ENCODE assay signal across 23 cellular contexts in the genomic region with DNA sequence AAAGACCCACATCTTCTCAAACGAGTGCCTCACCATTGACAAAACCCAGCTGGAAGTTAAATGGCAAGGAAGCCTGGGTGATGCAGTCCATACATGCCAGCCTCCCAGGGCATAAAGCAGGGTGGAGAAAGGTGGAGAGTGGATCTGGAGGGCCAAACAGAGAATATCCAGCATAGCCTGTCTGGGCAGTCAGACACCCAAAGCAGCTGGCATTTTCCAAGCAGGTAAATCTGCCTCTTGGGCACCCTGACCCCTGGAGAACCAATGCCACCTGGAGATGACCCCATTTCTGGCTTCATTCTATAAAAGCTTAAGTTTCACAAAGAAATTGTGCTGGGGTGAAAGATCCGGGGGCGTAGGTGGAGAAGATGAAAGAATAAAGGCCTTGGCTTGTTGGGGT.
"Had no signal": no experiment of that assay in that cellular context is flagged by ENCODE, and none has a peak within 500 bp of the region (broad histone marks: within the 10 kb centered on the region; RNA-seq: fewer than 3 reads in every experiment).

No MANE protein-coding gene starts in this region.

- H3K9me3 ChIP-seq: gastroesophageal sphincter, heart left ventricle, neutrophil, prostate gland, sigmoid colon, thoracic aorta, tibial nerve had no signal

- H3K27ac ChIP-seq: foreskin keratinocyte, gastroesophageal sphincter, heart left ventricle, hepatocyte, neutrophil, prostate gland, sigmoid colon, thoracic aorta, tibial nerve had no signal

- H3K27me3 Mint-ChIP-seq: dendritic cell treated with granulocyte-macrophage colony-stimulating factor and Interleukin-4, amounts not matched to agents 40 ng/mL and 50 ng/mL, for 4 days; memory B cell had no signal

- DNase-seq: effector CD8-positive, alpha-beta T cell; endodermal cell; foreskin keratinocyte; heart left ventricle; kidney; natural killer cell; right cardiac atrium; sigmoid colon; stimulated activated CD4-positive, alpha-beta T cell treated with anti-CD3 and anti-CD28 coated beads, Interleukin-2, amount 100 ng/mL, for 24 hours; stimulated activated CD4-positive, alpha-beta T cell treated with anti-CD3 and anti-CD28 coated beads, Interleukin-4, amount 100 ng/mL, for 24 hours; stimulated activated naive CD8-positive, alpha-beta T cell treated with anti-CD3 and anti-CD28 coated beads, Interleukin-15, Interleukin-2, amounts not matched to agents 100 U/mL and 50 U/mL, for 24 hours; substantia nigra had no signal

- H3K36me3 Mint-ChIP-seq: memory B cell, natural killer cell had no signal

- H3K79me2 ChIP-seq: hepatocyte had no signal

- H3K4me3 Mint-ChIP-seq: dendritic cell treated with granulocyte-macrophage colony-stimulating factor and Interleukin-4, amounts not matched to agents 40 ng/mL and 50 ng/mL, for 4 days; endodermal cell; memory B cell; natural killer cell; stimulated activated effector memory CD8-positive, alpha-beta T cell treated with anti-CD3 and anti-CD28 coated beads, Interleukin-12 subunit alpha, Interleukin-12 subunit beta, amount 100 ng/mL, for 72 hours had no signal

- ATAC-seq: foreskin keratinocyte; gastroesophageal sphincter; heart left ventricle; left lobe of liver; natural killer cell; right cardiac atrium; stimulated activated effector memory CD8-positive, alpha-beta T cell treated with anti-CD3 and anti-CD28 coated beads, Interleukin-12 subunit alpha, Interleukin-12 subunit beta, amount 100 ng/mL, for 72 hours; stimulated activated naive CD8-positive, alpha-beta T cell treated with anti-CD3 and anti-CD28 coated beads, Interleukin-15, Interleukin-2, amounts not matched to agents 100 U/mL and 50 U/mL, for 24 hours had no signal

- H3K4me2 ChIP-seq: hepatocyte had no signal

- H2AFZ ChIP-seq: hepatocyte had no signal

- H3K36me3 ChIP-seq: gastroesophageal sphincter, heart left ventricle, neutrophil, prostate gland, sigmoid colon, thoracic aorta, tibial nerve had no signal

- H3K4me1 ChIP-seq: foreskin keratinocyte, prostate gland had no signal

- H3K9me3 Mint-ChIP-seq: dendritic cell treated with granulocyte-macrophage colony-stimulating factor and Interleukin-4, amounts not matched to agents 40 ng/mL and 50 ng/mL, for 4 days; endodermal cell; memory B cell; natural killer cell; stimulated activated effector memory CD8-positive, alpha-beta T cell treated with anti-CD3 and anti-CD28 coated beads, Interleukin-12 subunit alpha, Interleukin-12 subunit beta, amount 100 ng/mL, for 72 hours had no signal

- H3K4me3 ChIP-seq: gastroesophageal sphincter, heart left ventricle, hepatocyte, lung, prostate gland, sigmoid colon, thoracic aorta, tibial nerve had no signal

- H3K27ac Mint-ChIP-seq: dendritic cell treated with granulocyte-macrophage colony-stimulating factor and Interleukin-4, amounts not matched to agents 40 ng/mL and 50 ng/mL, for 4 days; endodermal cell; memory B cell; natural killer cell; stimulated activated effector memory CD8-positive, alpha-beta T cell treated with anti-CD3 and anti-CD28 coated beads, Interleukin-12 subunit alpha, Interleukin-12 subunit beta, amount 100 ng/mL, for 72 hours had no signal
